ENCODE assay signal across 8 cellular contexts in genomic region chr1:85027242-85027983, GRCh38. TPM values are rescaled to one million over a fixed set of nuclear protein-coding genes. Genes with fewer than 3 reads are reported as not detected.
DNase-seq lines count a peak whose midpoint lies in the region; ATAC-seq and TF ChIP-seq lines count a peak whose summit lies in the region.

No MANE protein-coding gene starts in this region.

- TF ChIP-seq CTCF in CD4-positive, alpha-beta T cell (IDR thresholded peaks at IDR 0.05), result no peak
- peak; percentile 26 for TF ChIP-seq CTCF in activated CD8-positive, alpha-beta T cell treated with anti-CD3 and anti-CD28 coated beads for 36 hours (IDR thresholded peaks at IDR 0.05)
- peak in 3 of 4 donors; percentile 7 to 27 (median 12) for TF ChIP-seq CTCF in right lobe of liver (IDR thresholded peaks at IDR 0.05)

- H3K4me1 Mint-ChIP-seq in CD4-positive, alpha-beta T cell (ENCODE audit: low read depth), result peaks cover 9% of the 10 kb centered on the region
- peaks cover 13% of the 10 kb centered on the region for H3K4me1 Mint-ChIP-seq in activated CD8-positive, alpha-beta T cell treated with anti-CD3 and anti-CD28 coated beads for 36 hours (ENCODE audit: low read depth)

- H3K4me1 ChIP-seq in right lobe of liver, result no peaks in the 10 kb centered on the region

- 53% methylated on average over 5 of the region's 5 CpGs for WGBS in right lobe of liver (ENCODE audit: insufficient coverage, low coverage, low lambda C conversion rate, missing lambda C conversion rate)

- no peaks in the 10 kb centered on the region for H3K27me3 Mint-ChIP-seq in CD4-positive, alpha-beta T cell
- peaks cover 1% of the 10 kb centered on the region for H3K27me3 Mint-ChIP-seq in activated CD8-positive, alpha-beta T cell treated with anti-CD3 and anti-CD28 coated beads for 36 hours

- no peak for DNase-seq in CD4-positive, alpha-beta T cell
- peak; percentile 42 for DNase-seq in activated CD8-positive, alpha-beta T cell treated with anti-CD3 and anti-CD28 coated beads for 36 hours
- no peak for DNase-seq in right lobe of liver
- DNase-seq in posterior cingulate gyrus, result no peak
- DNase-seq in D341Med (ENCODE audit: low spot score), result no peak
- no peak for DNase-seq in dermis blood vessel endothelial cell

- H3K4me3 Mint-ChIP-seq in CD4-positive, alpha-beta T cell, result peak overlapping the region; percentile 43
- H3K4me3 Mint-ChIP-seq in activated CD8-positive, alpha-beta T cell treated with anti-CD3 and anti-CD28 coated beads for 36 hours, result no peak overlapping the region

- H3K27ac ChIP-seq in CD4-positive, alpha-beta T cell (ENCODE audit: low read depth, low read length), result no peak overlapping the region
- H3K27ac ChIP-seq in right lobe of liver, result no peak overlapping the region

- no peak overlapping the region for H3K4me3 ChIP-seq in right lobe of liver

- POLR2A ChIA-PET in CD4-positive, alpha-beta T cell (lab: Charles Lee), result interaction anchor here (0.6 to 2.3 kb wide), 4 partner anchors 83 to 249 kb away, joined by 3 to 47 read pairs (median 6); partner anchors contain the start of gene BCL10
- POLR2A ChIA-PET in activated CD8-positive, alpha-beta T cell treated with anti-CD3 and anti-CD28 coated beads for 36 hours (lab: Charles Lee), result interaction anchor here (0.7 to 1.6 kb wide), 6 partner anchors 32 to 228 kb away, joined by 3 to 7 read pairs (median 5); no protein-coding TSS in a partner anchor

- H3K27ac Mint-ChIP-seq in CD4-positive, alpha-beta T cell, result peak overlapping the region; percentile 45
- peak overlapping the region; percentile 80 for H3K27ac Mint-ChIP-seq in activated CD8-positive, alpha-beta T cell treated with anti-CD3 and anti-CD28 coated beads for 36 hours

- ATAC-seq in CD4-positive, alpha-beta T cell (ENCODE audit: poor library complexity), result peak; percentile 88
- ATAC-seq in GM19025 (IDR thresholded peaks at IDR 0.05; ENCODE audit: low read depth, unreplicated experiment) (peak; percentile 83), HG03108 (IDR thresholded peaks at IDR 0.05; ENCODE audit: unreplicated experiment) (peak; percentile 66), right lobe of liver (peak; percentile 41 to 71 (median 68))
- ATAC-seq in activated CD8-positive, alpha-beta T cell treated with anti-CD3 and anti-CD28 coated beads for 36 hours, result peak; percentile 89

- no peaks in the 10 kb centered on the region for H3K27me3 ChIP-seq in CD4-positive, alpha-beta T cell (ENCODE audit: control insufficient read depth, insufficient read depth, low read length)
- no peaks in the 10 kb centered on the region for H3K27me3 ChIP-seq in right lobe of liver

- H3K36me3 Mint-ChIP-seq in CD4-positive, alpha-beta T cell (ENCODE audit: low read depth), result no peaks in the 10 kb centered on the region
- no peaks in the 10 kb centered on the region for H3K36me3 Mint-ChIP-seq in activated CD8-positive, alpha-beta T cell treated with anti-CD3 and anti-CD28 coated beads for 36 hours (ENCODE audit: low read depth)

- intact Hi-C loops in CD4-positive, alpha-beta T cell (cut with DNase I, micrococcal nuclease), result loop anchor here in 1 of 2 experiments (1.0 kb wide), 1 partner anchor 82 kb away; no protein-coding TSS in a partner anchor
- intact Hi-C loops in activated CD8-positive, alpha-beta T cell treated with anti-CD3 and anti-CD28 coated beads for 36 hours (cut with micrococcal nuclease), result loop anchor here (1.0 kb wide), 1 partner anchor 82 kb away; no protein-coding TSS in a partner anchor
- intact Hi-C loops in right lobe of liver (cut with DNase I) (no loop called here), posterior cingulate gyrus (cut with DNase I) (no loop called here)

- H3K9me3 ChIP-seq in CD4-positive, alpha-beta T cell (ENCODE audit: control insufficient read depth, low read length), result no peaks in the 10 kb centered on the region
- H3K9me3 ChIP-seq in right lobe of liver, result no peaks in the 10 kb centered on the region

- no peaks in the 10 kb centered on the region for H3K36me3 ChIP-seq in right lobe of liver

- no peaks in the 10 kb centered on the region for H3K9me3 Mint-ChIP-seq in CD4-positive, alpha-beta T cell
- H3K9me3 Mint-ChIP-seq in activated CD8-positive, alpha-beta T cell treated with anti-CD3 and anti-CD28 coated beads for 36 hours, result no peaks in the 10 kb centered on the region

- TF ChIP-seq POLR2A in right lobe of liver (IDR thresholded peaks at IDR 0.05), result no peak

- CTCF ChIA-PET in CD4-positive, alpha-beta T cell (lab: Charles Lee), result interaction anchor here (1.2 to 2.7 kb wide), 4 partner anchors 9 to 231 kb away, joined by 4 to 32 read pairs (median 4); no protein-coding TSS in a partner anchor
- CTCF ChIA-PET in activated CD8-positive, alpha-beta T cell treated with anti-CD3 and anti-CD28 coated beads for 36 hours (lab: Charles Lee), result interaction anchor here (0.7 to 5.9 kb wide), 28 partner anchors 8 to 232 kb away, joined by 3 to 133 read pairs (median 4); partner anchors contain the start of genes C1orf52 and SYDE2

RNA-seq across cellular contexts. Expression of gene MCOLN3, which starts 20.9 kb away (rescaled TPM):
- under 1 TPM; 0.14 to 0.22 TPM for total RNA-seq in CD4-positive, alpha-beta T cell
- total RNA-seq in activated CD8-positive, alpha-beta T cell treated with anti-CD3 and anti-CD28 coated beads for 36 hours, result under 1 TPM; 0.25 to 0.29 TPM
- total RNA-seq in right lobe of liver (under 1 TPM; 0.09 to 0.26 (median 0.15) TPM), dermis blood vessel endothelial cell (not detected in 2 replicates)

RNA-seq across cellular contexts. Expression of gene MCOLN2, which starts 30.5 kb away (rescaled TPM):
- 1 to 10 TPM; 9.7 TPM for total RNA-seq in CD4-positive, alpha-beta T cell
- total RNA-seq in activated CD8-positive, alpha-beta T cell treated with anti-CD3 and anti-CD28 coated beads for 36 hours, result 10 to 100 TPM; 15.7 to 17.8 TPM
- total RNA-seq in right lobe of liver, result under 1 TPM in 2 of 6 experiments, not detected in 4; 0.09 to 0.19 TPM
- 0.05 TPM in 1 of 2 replicates, not detected in the other for total RNA-seq in dermis blood vessel endothelial cell

Comparison
In these comparisons a context has a peak if more than half of its experiments do, and no peak if none do; other contexts are left out.
1. RNA of gene MCOLN2, which starts 30.5 kb away (total RNA-seq): 15.7 to 17.8 TPM in activated CD8-positive, alpha-beta T cell treated with anti-CD3 and anti-CD28 coated beads for 36 hours and 9.7 TPM in CD4-positive, alpha-beta T cell; 0.09 to 0.19 TPM in right lobe of liver and 0.05 TPM in dermis blood vessel endothelial cell; every median in the first group is over 4 times any median in the second.
2. Peak in every context shown above with its lines, with median percentiles within 50 percentile points of each other: ATAC-seq.